In the genomic region with DNA sequence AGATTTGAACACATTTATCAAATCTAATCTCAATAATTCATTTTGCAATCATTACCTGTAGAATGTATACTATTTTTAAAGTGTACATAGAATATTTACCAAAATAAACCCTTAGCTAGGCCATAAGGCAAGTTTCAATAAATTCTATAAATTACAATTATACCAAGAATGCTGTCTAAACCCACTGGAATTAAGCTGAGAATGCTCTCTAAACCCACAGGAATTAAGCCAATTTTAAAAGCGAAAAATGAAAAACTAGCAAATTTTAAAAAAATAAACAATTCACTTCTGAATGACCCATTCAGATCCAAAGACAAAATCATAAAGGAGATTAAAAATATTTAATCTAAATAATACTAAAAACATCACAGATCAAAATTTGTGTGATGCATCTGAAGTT, we compare ENCODE assay signal across 33 cellular contexts.
"Had no signal": no experiment of that assay in that cellular context is flagged by ENCODE, and none has a peak within 500 bp of the region (broad histone marks: within the 10 kb centered on the region; RNA-seq: fewer than 3 reads in every experiment).

No MANE protein-coding gene starts in this region.

- DNase-seq: activated CD4-positive, alpha-beta memory T cell treated with anti-CD3 and anti-CD28 coated beads, Interleukin-2, amount 10 ng/mL, durations not matched to agents 7 days and 5 days; activated CD4-positive, alpha-beta T cell treated with anti-CD3 and anti-CD28 coated beads for 1 hour; activated CD4-positive, alpha-beta T cell treated with anti-CD3 and anti-CD28 coated beads for 48 hours; activated CD8-positive, alpha-beta memory T cell treated with anti-CD3 and anti-CD28 coated beads for 24 hours; activated CD8-positive, alpha-beta memory T cell treated with anti-CD3 and anti-CD28 coated beads, Interleukin-2, amount 10 ng/mL, durations not matched to agents 7 days and 5 days; activated CD8-positive, alpha-beta memory T cell treated with anti-CD3 and anti-CD28 coated beads, Interleukin-2, amount 50 U/mL, for 48 hours; activated effector memory CD4-positive, alpha-beta T cell treated with Interleukin-2 at 50 U/mL for 16 hours; activated naive CD4-positive, alpha-beta T cell treated with anti-CD3 and anti-CD28 coated beads, Interleukin-2, amount 10 ng/mL, durations not matched to agents 7 days and 5 days; activated naive CD8-positive, alpha-beta T cell treated with anti-CD3 and anti-CD28 coated beads, Interleukin-2, amount 50 U/mL, for 24 hours; activated T-cell treated with anti-CD3 and anti-CD28 coated beads, Interleukin-2, amount 50 U/mL, for 48 hours; amniotic stem cell; aorta; brain microvascular endothelial cell; MM.1S; MV-4-11; NCI-H1092; NCI-H1436 treated with DMSO at 0.1 percent for 48 hours; NCI-H1694 treated with DMSO at 0.1 percent for 48 hours; NCI-H2029; NCI-H2107; NCI-H2171; NCI-H510A; NCI-H526; NCI-H748 treated with DMSO at 0.1 percent for 48 hours; NK-92 treated with Interleukin-12 subunit alpha and Interleukin-12 subunit beta, amount 100 ng/mL, for 24 hours; PC-3; Peyer's patch; RPMI8226; SHP77 treated with DMSO at 0.1 percent for 48 hours; SK-N-SH had no signal

- H3K9me3 ChIP-seq: Peyer's patch, SJSA1 had no signal

- ATAC-seq: activated CD8-positive, alpha-beta memory T cell treated with anti-CD3 and anti-CD28 coated beads, Interleukin-2, amount 10 ng/mL, durations not matched to agents 7 days and 5 days; activated naive CD8-positive, alpha-beta T cell treated with anti-CD3 and anti-CD28 coated beads, Interleukin-2, amount 50 U/mL, for 24 hours; PC-3; WTC11 had no signal

- H3K27me3 ChIP-seq: brain microvascular endothelial cell, Peyer's patch, SJSA1 had no signal

- H3K4me3 ChIP-seq: Peyer's patch, SJSA1 had no signal

- H3K4me1 ChIP-seq: Peyer's patch had no signal

- H3K4me2 ChIP-seq: KMS-11, SK-N-SH had no signal

- H3K9ac ChIP-seq: KMS-11, SK-N-SH had no signal

- H3K36me3 ChIP-seq: brain microvascular endothelial cell, Peyer's patch, SJSA1 had no signal

- H3K27ac ChIP-seq: brain microvascular endothelial cell, KMS-11, Peyer's patch, SJSA1 had no signal
